28 cellular contexts compared by ENCODE assay signal in the genomic region with DNA sequence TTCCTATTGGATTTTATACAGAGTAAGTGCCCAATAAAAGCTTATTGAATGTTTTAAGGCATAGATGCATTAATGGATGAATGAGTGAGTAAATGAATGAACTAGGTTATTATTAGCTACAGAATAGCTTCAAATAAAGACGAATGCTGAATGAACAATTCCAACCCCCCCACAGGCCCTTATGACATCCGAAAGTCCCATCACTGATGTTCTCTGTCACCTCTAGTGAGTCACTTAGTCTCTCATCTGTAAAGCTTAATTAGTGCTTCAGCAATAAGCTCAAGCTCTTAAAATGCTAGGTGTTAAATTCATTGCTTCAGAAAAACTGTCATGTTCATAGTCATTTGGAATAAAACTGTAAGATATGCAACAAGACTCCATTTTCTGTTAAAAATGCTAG.
"Had no signal": no experiment of that assay in that cellular context is flagged by ENCODE, and none has a peak within 500 bp of the region (broad histone marks: within the 10 kb centered on the region; RNA-seq: fewer than 3 reads in every experiment).

No MANE protein-coding gene starts in this region.

- H3K27ac ChIP-seq: stomach, suprapubic skin, testis, thoracic aorta, thyroid gland, tibial artery, tibial nerve, transverse colon, upper lobe of left lung, upper lobe of right lung, uterus, vagina had no signal

- H3K36me3 Mint-ChIP-seq: stimulated activated effector memory CD8-positive, alpha-beta T cell treated with anti-CD3 and anti-CD28 coated beads, Interleukin-12 subunit alpha, Interleukin-12 subunit beta, amount 100 ng/mL, for 72 hours; stimulated activated memory B cell treated with anti-CD40 and anti-IgM and Interleukin-4, amounts not matched to agents 10 μg/mL and 1 μg/mL and 100 μg/mL, for 72 hours; stimulated activated naive B cell treated with anti-CD40 and anti-IgM and Interleukin-4, amounts not matched to agents 10 μg/mL and 1 μg/mL and 100 μg/mL, for 72 hours; type B pancreatic cell had no signal

- H3K4me1 Mint-ChIP-seq: stimulated activated effector memory CD8-positive, alpha-beta T cell treated with anti-CD3 and anti-CD28 coated beads, Interleukin-12 subunit alpha, Interleukin-12 subunit beta, amount 100 ng/mL, for 72 hours; stimulated activated memory B cell treated with anti-CD40 and anti-IgM and Interleukin-4, amounts not matched to agents 10 μg/mL and 1 μg/mL and 100 μg/mL, for 72 hours; stimulated activated naive B cell treated with anti-CD40 and anti-IgM and Interleukin-4, amounts not matched to agents 10 μg/mL and 1 μg/mL and 100 μg/mL, for 72 hours; stimulated activated naive CD8-positive, alpha-beta T cell treated with anti-CD3 and anti-CD28 coated beads, Interleukin-15, amount 100 ng/mL, for 72 hours had no signal

- DNase-seq: stimulated activated CD4-positive, alpha-beta T cell treated with anti-CD3 and anti-CD28 coated beads, Interleukin-2, amount 100 ng/mL, for 48 hours; stimulated activated CD4-positive, alpha-beta T cell treated with anti-CD3 and anti-CD28 coated beads, Interleukin-4, amount 100 ng/mL, for 1 hour; stimulated activated CD4-positive, alpha-beta T cell treated with anti-CD3 and anti-CD28 coated beads, Interleukin-4, amount 100 ng/mL, for 24 hours; stimulated activated CD4-positive, alpha-beta T cell treated with anti-CD3 and anti-CD28 coated beads, Interleukin-4, amount 100 ng/mL, for 4 hours; stimulated activated CD8-positive, alpha-beta memory T cell treated with anti-CD3 and anti-CD28 coated beads, Interleukin-4, amount 100 ng/mL, for 48 hours; stimulated activated naive B cell treated with anti-CD40 and anti-IgM and Interleukin-4, amounts not matched to agents 10 μg/mL and 1 μg/mL and 100 μg/mL, for 72 hours; stimulated activated naive CD4-positive, alpha-beta T cell; stimulated activated naive CD4-positive, alpha-beta T cell treated with Interleukin-2 at 50 U/mL for 16 hours; stimulated activated naive CD8-positive, alpha-beta T cell treated with anti-CD3 and anti-CD28 coated beads, Interleukin-15, amount 100 ng/mL, for 72 hours; stimulated activated naive CD8-positive, alpha-beta T cell treated with anti-CD3 and anti-CD28 coated beads, Interleukin-15, Interleukin-2, amounts not matched to agents 100 U/mL and 50 U/mL, for 24 hours; stomach; substantia nigra; testis; thyroid gland; tibial artery; transverse colon; trophoblast cell; upper lobe of left lung; upper lobe of right lung; uterus had no signal

- H3K27me3 Mint-ChIP-seq: stimulated activated memory B cell treated with anti-CD40 and anti-IgM and Interleukin-4, amounts not matched to agents 10 μg/mL and 1 μg/mL and 100 μg/mL, for 72 hours; stimulated activated naive B cell treated with anti-CD40 and anti-IgM and Interleukin-4, amounts not matched to agents 10 μg/mL and 1 μg/mL and 100 μg/mL, for 72 hours; stimulated activated naive CD8-positive, alpha-beta T cell treated with anti-CD3 and anti-CD28 coated beads, Interleukin-15, amount 100 ng/mL, for 72 hours; stimulated activated naive CD8-positive, alpha-beta T cell treated with anti-CD3 and anti-CD28 coated beads, Interleukin-15, Interleukin-2, amounts not matched to agents 100 ng/mL and 50 ng/mL, for 24 hours had no signal

- H3K9me3 Mint-ChIP-seq: stimulated activated effector memory CD8-positive, alpha-beta T cell treated with anti-CD3 and anti-CD28 coated beads, Interleukin-12 subunit alpha, Interleukin-12 subunit beta, amount 100 ng/mL, for 72 hours; stimulated activated naive B cell treated with anti-CD40 and anti-IgM and Interleukin-4, amounts not matched to agents 10 μg/mL and 1 μg/mL and 100 μg/mL, for 72 hours; stimulated activated naive CD8-positive, alpha-beta T cell treated with anti-CD3 and anti-CD28 coated beads, Interleukin-15, amount 100 ng/mL, for 72 hours; stimulated activated naive CD8-positive, alpha-beta T cell treated with anti-CD3 and anti-CD28 coated beads, Interleukin-15, Interleukin-2, amounts not matched to agents 100 ng/mL and 50 ng/mL, for 24 hours; type B pancreatic cell had no signal

- H3K4me3 ChIP-seq: stomach, suprapubic skin, testis, thoracic aorta, thyroid gland, tibial artery, tibial nerve, transverse colon, upper lobe of left lung, upper lobe of right lung, uterus, vagina had no signal

- H3K27me3 ChIP-seq: stomach, suprapubic skin, testis, thyroid gland, tibial artery, tibial nerve, transverse colon, upper lobe of left lung, upper lobe of right lung, uterus, vagina had no signal

- H3K27ac Mint-ChIP-seq: stimulated activated effector memory CD8-positive, alpha-beta T cell treated with anti-CD3 and anti-CD28 coated beads, Interleukin-12 subunit alpha, Interleukin-12 subunit beta, amount 100 ng/mL, for 72 hours; stimulated activated memory B cell treated with anti-CD40 and anti-IgM and Interleukin-4, amounts not matched to agents 10 μg/mL and 1 μg/mL and 100 μg/mL, for 72 hours; stimulated activated naive B cell treated with anti-CD40 and anti-IgM and Interleukin-4, amounts not matched to agents 10 μg/mL and 1 μg/mL and 100 μg/mL, for 72 hours; stimulated activated naive CD8-positive, alpha-beta T cell treated with anti-CD3 and anti-CD28 coated beads, Interleukin-15, amount 100 ng/mL, for 72 hours; stimulated activated naive CD8-positive, alpha-beta T cell treated with anti-CD3 and anti-CD28 coated beads, Interleukin-15, Interleukin-2, amounts not matched to agents 100 ng/mL and 50 ng/mL, for 24 hours; type B pancreatic cell had no signal

- ATAC-seq: stimulated activated effector memory CD8-positive, alpha-beta T cell treated with anti-CD3 and anti-CD28 coated beads, Interleukin-12 subunit alpha, Interleukin-12 subunit beta, amount 100 ng/mL, for 72 hours; stimulated activated memory B cell treated with anti-CD40 and anti-IgM and Interleukin-4, amounts not matched to agents 10 μg/mL and 1 μg/mL and 100 μg/mL, for 72 hours; stimulated activated naive B cell treated with anti-CD40 and anti-IgM and Interleukin-4, amounts not matched to agents 10 μg/mL and 1 μg/mL and 100 μg/mL, for 72 hours; stimulated activated naive CD8-positive, alpha-beta T cell treated with anti-CD3 and anti-CD28 coated beads, Interleukin-15, amount 100 ng/mL, for 72 hours; stimulated activated naive CD8-positive, alpha-beta T cell treated with anti-CD3 and anti-CD28 coated beads, Interleukin-15, Interleukin-2, amounts not matched to agents 100 U/mL and 50 U/mL, for 24 hours; upper lobe of right lung had no signal

- H3K36me3 ChIP-seq: stomach, suprapubic skin, thoracic aorta, thyroid gland, tibial artery, tibial nerve, transverse colon, upper lobe of left lung, upper lobe of right lung, uterus, vagina had no signal

- H3K4me3 Mint-ChIP-seq: stimulated activated effector memory CD8-positive, alpha-beta T cell treated with anti-CD3 and anti-CD28 coated beads, Interleukin-12 subunit alpha, Interleukin-12 subunit beta, amount 100 ng/mL, for 72 hours; stimulated activated memory B cell treated with anti-CD40 and anti-IgM and Interleukin-4, amounts not matched to agents 10 μg/mL and 1 μg/mL and 100 μg/mL, for 72 hours; stimulated activated naive B cell treated with anti-CD40 and anti-IgM and Interleukin-4, amounts not matched to agents 10 μg/mL and 1 μg/mL and 100 μg/mL, for 72 hours; stimulated activated naive CD8-positive, alpha-beta T cell treated with anti-CD3 and anti-CD28 coated beads, Interleukin-15, amount 100 ng/mL, for 72 hours; stimulated activated naive CD8-positive, alpha-beta T cell treated with anti-CD3 and anti-CD28 coated beads, Interleukin-15, Interleukin-2, amounts not matched to agents 100 ng/mL and 50 ng/mL, for 24 hours; type B pancreatic cell had no signal

- H3K4me1 ChIP-seq: stomach, suprapubic skin, testis, thyroid gland, tibial artery, tibial nerve, upper lobe of left lung, upper lobe of right lung, uterus, vagina had no signal

- H3K9me3 ChIP-seq: stomach, suprapubic skin, testis, thoracic aorta, thyroid gland, tibial artery, tibial nerve, transverse colon, upper lobe of left lung, upper lobe of right lung, uterus, vagina had no signal
